ENCODE assay signal across 19 cellular contexts in the genomic region with DNA sequence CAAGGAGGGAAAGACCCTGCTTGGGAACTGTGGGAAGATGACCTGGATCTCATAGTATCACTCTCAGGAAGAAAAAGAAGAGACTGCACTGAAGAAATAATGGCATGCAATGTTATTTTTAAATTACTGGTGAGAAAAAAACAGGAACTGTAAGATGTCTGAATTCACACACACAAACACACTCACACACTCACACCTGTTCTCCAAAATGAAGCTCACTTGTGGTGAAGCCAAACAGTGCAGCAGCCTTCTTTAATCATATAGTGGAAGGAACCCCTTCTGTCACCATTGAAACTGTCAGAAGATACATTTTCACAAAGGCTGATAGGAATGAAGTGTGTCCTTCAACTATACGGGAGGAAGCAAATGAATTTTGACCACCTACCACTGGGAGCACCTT.
"Had no signal": no experiment of that assay in that cellular context is flagged by ENCODE, and none has a peak within 500 bp of the region (broad histone marks: within the 10 kb centered on the region; RNA-seq: fewer than 3 reads in every experiment).

No MANE protein-coding gene starts in this region.

- H3K4me3 ChIP-seq: esophagus squamous epithelium, heart right ventricle, mucosa of descending colon, neural progenitor cell, right atrium auricular region, tibial nerve, vagina had no signal

- DNase-seq: activated B cell treated with CpG ODN at 0.5 μM for 24 hours; activated CD4-positive, alpha-beta memory T cell treated with anti-CD3 and anti-CD28 coated beads for 36 hours; activated CD4-positive, alpha-beta T cell treated with anti-CD3 and anti-CD28 coated beads for 4 hours; activated CD8-positive, alpha-beta memory T cell treated with anti-CD3 and anti-CD28 coated beads, Interleukin-2, amount 10 ng/mL, durations not matched to agents 7 days and 5 days; activated naive CD4-positive, alpha-beta T cell; activated naive CD8-positive, alpha-beta T cell treated with anti-CD3 and anti-CD28 coated beads, Interleukin-2, amount 10 ng/mL, durations not matched to agents 7 days and 5 days; amygdala; dermis blood vessel endothelial cell; effector memory CD4-positive, alpha-beta T cell; esophagus squamous epithelium; heart right ventricle; mesenchymal stem cell; mucosa of descending colon; naive B cell; stimulated activated CD4-positive, alpha-beta T cell treated with anti-CD3 and anti-CD28 coated beads, Interleukin-2, amount 100 ng/mL, for 24 hours had no signal

- H2AFZ ChIP-seq: neural progenitor cell had no signal

- H3K27me3 ChIP-seq: esophagus squamous epithelium, heart right ventricle, neural progenitor cell, right atrium auricular region, tibial nerve, vagina had no signal

- ATAC-seq: activated CD8-positive, alpha-beta memory T cell treated with anti-CD3 and anti-CD28 coated beads, Interleukin-2, amount 10 ng/mL, durations not matched to agents 7 days and 5 days; heart right ventricle; mucosa of descending colon had no signal

- H3K9ac ChIP-seq: neural progenitor cell had no signal

- H3K27ac ChIP-seq: esophagus squamous epithelium, heart right ventricle, neural progenitor cell, right atrium auricular region, tibial nerve, vagina had no signal

- H3K4me2 ChIP-seq: neural progenitor cell had no signal

- H3K4me1 ChIP-seq: esophagus squamous epithelium, heart right ventricle, right atrium auricular region, tibial nerve, vagina had no signal

- H3K36me3 ChIP-seq: esophagus squamous epithelium, heart right ventricle, neural progenitor cell, right atrium auricular region, tibial nerve, vagina had no signal

- H3K9me3 ChIP-seq: esophagus squamous epithelium, heart right ventricle, mucosa of descending colon, right atrium auricular region, tibial nerve, vagina had no signal
